8 cellular contexts compared by ENCODE assay signal in genomic region chr12:118189761-118190181, GRCh38. TPM values are rescaled to one million over a fixed set of nuclear protein-coding genes. Genes with fewer than 3 reads are reported as not detected.
DNase-seq lines count a peak whose midpoint lies in the region; ATAC-seq and TF ChIP-seq lines count a peak whose summit lies in the region.

No MANE protein-coding gene starts in this region.

- DNase-seq in BJ (ENCODE audit: low read depth) = no peak
- peak; percentile 41 for DNase-seq in RPMI7951 (ENCODE audit: low read depth)
- DNase-seq in foreskin fibroblast = peak; percentile 56 to 76
- DNase-seq in non-pigmented ciliary epithelial cell (ENCODE audit: low read depth) = peak; percentile 34
- DNase-seq in stimulated activated naive CD8-positive, alpha-beta T cell treated with anti-CD3 and anti-CD28 coated beads, Interleukin-15, Interleukin-2, amounts not matched to agents 100 U/mL and 50 U/mL, for 24 hours = no peak
- DNase-seq in DMS79 treated with DMSO at 0.1 percent for 48 hours (lab: John Stamatoyannopoulos, UW) = no peak
- DNase-seq in activated T-cell treated with anti-CD3 and anti-CD28 coated beads for 4 hours = no peak

- no peaks in the 10 kb centered on the region for H3K27me3 ChIP-seq in BJ (ENCODE audit: control insufficient read depth, insufficient read depth, low read length)

- POLR2A ChIA-PET in BJ (lab: Charles Lee) = interaction anchor here (1.5 kb wide), 1 partner anchor 187 kb away, joined by 3 read pairs; the partner anchor contains the start of gene SUDS3

- H3K4me3 ChIP-seq in BJ (ENCODE audit: low read depth, low read length) (peak overlapping the region; percentile 41), foreskin fibroblast (ENCODE audit: low read depth in 1 of 2, low read length in 2 of 2) (peak overlapping the region; percentile 49 to 64)

- ATAC-seq in stimulated activated naive CD8-positive, alpha-beta T cell treated with anti-CD3 and anti-CD28 coated beads, Interleukin-15, Interleukin-2, amounts not matched to agents 100 U/mL and 50 U/mL, for 24 hours = no peak
- ATAC-seq in GM18511 (IDR thresholded peaks at IDR 0.05; ENCODE audit: unreplicated experiment) = no peak

- H3K36me3 ChIP-seq in BJ (ENCODE audit: control insufficient read depth, insufficient read depth, low read length) = 0 out of 2 replicates have a peak, but pooled peaks cover 1% of the 10 kb centered on the region

- CTCF ChIA-PET in BJ (lab: Yijun Ruan, JAX) = interaction anchor here (0.6 to 3.8 kb wide), 4 partner anchors 8 to 188 kb away, joined by 3 to 21 read pairs (median 6); partner anchors contain the start of gene SUDS3

- TF ChIP-seq CTCF in BJ (IDR thresholded peaks at IDR 0.05; ENCODE audit: insufficient read depth, low read depth, low read length) (no peak), foreskin fibroblast (IDR thresholded peaks at IDR 0.05; ENCODE audit: low read depth, low read length) (no peak)

RNA-seq across cellular contexts. Expression of gene PEBP1, which starts 53.8 kb away (rescaled TPM):
- 145 and 201 TPM in 2 replicates for polyA plus RNA-seq in BJ (2011; rRNA removed)
- polyA minus RNA-seq in BJ (2011; rRNA and poly(A)+ RNA removed) = 54.3 and 70.3 TPM in 2 replicates
- 199 and 230 TPM in 2 replicates for total RNA-seq in RPMI7951 (2014; rRNA removed; shearing (Covaris generic))

Comparison
In these comparisons a context has a peak if more than half of its experiments do, and no peak if none do; other contexts are left out.
1. DNase-seq: peak in RPMI7951 (single experiment), foreskin fibroblast (2 of 2) and non-pigmented ciliary epithelial cell (single experiment); none in BJ (single experiment), stimulated activated naive CD8-positive, alpha-beta T cell treated with anti-CD3 and anti-CD28 coated beads, Interleukin-15, Interleukin-2, amounts not matched to agents 100 U/mL and 50 U/mL, for 24 hours (single experiment), DMS79 treated with DMSO at 0.1 percent for 48 hours (single experiment) and activated T-cell treated with anti-CD3 and anti-CD28 coated beads for 4 hours (single experiment).